38 cellular contexts compared by ENCODE assay signal in the genomic region with DNA sequence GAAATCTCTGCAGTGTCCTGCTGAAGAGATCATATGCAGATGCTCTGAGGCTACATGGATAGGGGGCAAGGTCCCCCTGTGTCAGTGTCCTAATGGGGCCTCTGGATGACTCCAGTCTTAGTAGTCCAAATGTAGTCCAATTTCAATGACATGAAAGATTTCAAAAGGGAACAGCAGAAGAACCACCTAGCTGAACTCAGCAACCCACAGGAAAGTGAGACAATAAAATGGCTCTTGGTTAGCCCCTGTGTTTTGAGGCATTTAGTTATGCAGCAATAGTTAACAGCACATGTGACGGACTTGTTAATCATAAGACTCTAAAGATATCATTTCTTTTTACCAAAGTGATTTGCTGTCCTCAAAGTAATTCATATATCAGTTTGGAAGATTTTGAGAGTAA. TPM values are rescaled to one million over a fixed set of nuclear protein-coding genes. Genes with fewer than 3 reads are reported as not detected.
"Had no signal": no experiment of that assay in that cellular context is flagged by ENCODE, and none has a peak within 500 bp of the region (broad histone marks: within the 10 kb centered on the region; RNA-seq: fewer than 3 reads in every experiment).

No MANE protein-coding gene starts in this region.

- H3K27me3 ChIP-seq: MG63 had no signal

- DNase-seq: Karpas-422, Kasumi-1, MG63, MM.1S, MV-4-11, NCI-H1048, NCI-H1092, NCI-H1092 treated with DMSO at 0.1 percent for 48 hours, NCI-H1105, NCI-H1105 treated with DMSO at 0.1 percent for 48 hours, NCI-H1417, NCI-H1417 treated with DMSO at 0.1 percent for 48 hours, NCI-H1436, NCI-H1436 treated with DMSO at 0.1 percent for 48 hours, NCI-H146, NCI-H1694, NCI-H1694 treated with DMSO at 0.1 percent for 48 hours, NCI-H187, NCI-H187 treated with DMSO at 0.1 percent for 48 hours, NCI-H1930, NCI-H2029, NCI-H2029 treated with DMSO at 0.1 percent for 48 hours, NCI-H2081, NCI-H2081 treated with DMSO at 0.1 percent for 48 hours, NCI-H2107, NCI-H2171, NCI-H2171 treated with DMSO at 0.1 percent for 48 hours, NCI-H2227 treated with DMSO at 0.1 percent for 48 hours, NCI-H226, NCI-H345, NCI-H446, NCI-H446 treated with DMSO at 0.1 percent for 48 hours, NCI-H510A, NCI-H510A treated with DMSO at 0.1 percent for 48 hours had no signal

- H3K9me3 ChIP-seq: MG63 had no signal

- H3K36me3 ChIP-seq: MG63 had no signal

- H3K4me3 ChIP-seq: MG63 had no signal

RNA-seq across cellular contexts. Expression of a gene that starts 22.7 kb away (rescaled TPM):
- total RNA-seq: LHCN-M2, M059J, MCF 10A, NCI-H460 had no signal
